Comparison of ENCODE assay signal across 1 cellular context in the genomic region with DNA sequence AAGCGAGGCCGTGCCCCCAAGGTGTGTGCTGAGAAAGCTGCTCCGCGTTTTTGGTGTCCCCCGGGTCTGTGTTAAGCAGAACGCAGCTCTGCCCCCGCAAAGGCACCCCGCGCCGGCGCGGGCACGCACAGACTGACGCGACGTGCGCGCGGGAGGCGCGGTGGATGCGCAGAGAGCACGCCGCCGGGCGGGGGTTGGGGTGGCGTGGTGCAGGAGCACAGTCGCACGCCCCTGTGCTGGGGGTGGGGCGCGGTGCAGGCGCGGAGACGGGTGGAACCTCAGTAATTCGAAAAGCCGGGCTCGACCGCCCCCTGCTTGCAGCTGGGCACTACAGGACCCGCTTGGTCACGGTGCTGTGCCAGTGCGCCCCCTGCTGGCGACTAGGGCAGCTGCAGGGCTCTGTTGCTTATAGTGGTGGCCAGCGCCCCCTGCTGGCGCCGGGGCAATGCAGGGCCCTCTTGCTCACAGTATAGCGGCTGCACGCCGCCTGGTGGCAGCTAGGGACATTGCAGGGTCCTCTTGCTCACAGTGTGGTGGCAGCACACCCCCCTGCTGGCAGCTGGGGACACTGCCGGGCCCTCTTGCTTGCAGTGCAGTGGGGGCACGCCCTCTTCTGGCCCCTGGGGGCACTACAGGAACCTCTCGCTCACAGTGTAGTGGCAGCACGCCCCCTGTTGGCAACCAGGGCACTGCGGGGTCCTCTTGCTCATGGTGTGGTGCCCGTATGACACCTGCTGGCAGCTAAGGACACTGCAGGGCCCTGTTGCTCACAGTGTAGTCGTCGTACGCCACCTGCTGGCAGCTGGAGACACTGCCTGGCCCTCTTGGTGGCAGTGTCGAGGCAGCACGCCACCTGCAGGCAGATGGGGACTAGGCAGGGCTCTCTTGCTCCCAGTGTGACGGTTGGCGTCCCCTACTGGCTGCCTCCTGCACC.
TF ChIP-seq lines count a peak whose summit lies in the region.
"Not testable (repeated sequence)": the region's sequence is repeated elsewhere in the genome, so short reads cannot be mapped to it uniquely, and the experiment has no call there.

No MANE protein-coding gene starts in this region.

TF ChIP-seq in K562, 482 proteins besides CTCF, POLR2A, EP300 and RAD21 (continued from another document and continues in another):
- TF ChIP-seq ATF1 (CRISPR knock-in tag; IDR thresholded peaks at IDR 0.05); CREB1 (IDR thresholded peaks at IDR 0.05); NR4A1 (CRISPR knock-in tag; IDR thresholded peaks at IDR 0.05): not testable (repeated sequence)
- TF ChIP-seq ATF1 (tag; IDR thresholded peaks at IDR 0.05) (peak; percentile 56), THRAP3 (IDR thresholded peaks at IDR 0.05; ENCODE audit: borderline replicate concordance) (0 out of 2 replicates have a peak, but pooled peaks have one; percentile 55), GATAD2B (IDR thresholded peaks at IDR 0.05; ENCODE audit: borderline replicate concordance) (0 out of 2 replicates have a peak, but pooled peaks have one; percentile 37), CREB1 (CRISPR knock-in tag; IDR thresholded peaks at IDR 0.05) (0 out of 2 replicates have a peak, but pooled peaks have one; percentile 36), CXXC5 (CRISPR knock-in tag; IDR thresholded peaks at IDR 0.05) (peak; percentile 36; the same call in 1 of the 2 replicates), CC2D1A (IDR thresholded peaks at IDR 0.05) (peak; percentile 87), CBX3 (IDR thresholded peaks at IDR 0.05; ENCODE audit: borderline replicate concordance in 1 of 2, low read length in 2 of 2) (peak in 1 of 2 experiments; percentile 49; a peak in 2 of 3 replicates), LCOR (CRISPR knock-in tag; IDR thresholded peaks at IDR 0.05) (peak; percentile 61; the same call in 1 of the 2 replicates), YY1 (IDR thresholded peaks at IDR 0.05; ENCODE audit: borderline replicate concordance in 1 of 3, control insufficient read depth in 1 of 3, extremely low read depth in 1 of 3, insufficient read depth in 3 of 3, insufficient read length in 1 of 3, insufficient replicate concordance in 2 of 3, low read depth in 1 of 3, low read length in 2 of 3) (peak in 1 of 3 experiments; percentile 20), SMC3 (conservative IDR thresholded peaks at IDR 0.05; ENCODE audit: insufficient read depth, low read depth, low read length) (peak; percentile 67), HMGXB4 (CRISPR knock-in tag; IDR thresholded peaks at IDR 0.05) (peak; percentile 76; the same call in 1 of the 2 replicates), CBX1 (IDR thresholded peaks at IDR 0.05; ENCODE audit: low read depth) (peak; percentile 73), ZBTB33 (CRISPR knock-in tag; IDR thresholded peaks at IDR 0.05) (peak; percentile 100), CHAMP1 (IDR thresholded peaks at IDR 0.05) (peak; percentile 81), ATF7 (IDR thresholded peaks at IDR 0.05) (peak; percentile 82; the same call in 1 of the 2 replicates), GABPB1 (CRISPR knock-in tag; IDR thresholded peaks at IDR 0.05) (peak; percentile 71; the same call in 1 of the 2 replicates), DACH1 (IDR thresholded peaks at IDR 0.05; ENCODE audit: partially characterized antibody) (peak; percentile 21), RBM14 (IDR thresholded peaks at IDR 0.05; ENCODE audit: borderline replicate concordance, insufficient read depth, low read depth, low read length) (peak; percentile 73; the same call in 1 of the 2 replicates), FOXK1 (CRISPR knock-in tag; IDR thresholded peaks at IDR 0.05; ENCODE audit: borderline replicate concordance) (0 out of 2 replicates have a peak, but pooled peaks have one; percentile 22), NFIC (IDR thresholded peaks at IDR 0.05) (0 out of 2 replicates have a peak, but pooled peaks have one; percentile 5), ZBTB40 (IDR thresholded peaks at IDR 0.05) (0 out of 2 replicates have a peak, but pooled peaks have one; percentile 32), ZBTB40 (CRISPR knock-in tag; IDR thresholded peaks at IDR 0.05) (peak; percentile 44; the same call in 1 of the 2 replicates), NR4A1 (tag; IDR thresholded peaks at IDR 0.05) (0 out of 2 replicates have a peak, but pooled peaks have one; percentile 53), KLF13 (tag; IDR thresholded peaks at IDR 0.05; ENCODE audit: borderline replicate concordance, low read depth) (0 out of 2 replicates have a peak, but pooled peaks have one; percentile 28), TRIM28 (IDR thresholded peaks at IDR 0.05) (peak; percentile 76; the same call in 1 of the 2 replicates)
- TF ChIP-seq, protein P1, sequence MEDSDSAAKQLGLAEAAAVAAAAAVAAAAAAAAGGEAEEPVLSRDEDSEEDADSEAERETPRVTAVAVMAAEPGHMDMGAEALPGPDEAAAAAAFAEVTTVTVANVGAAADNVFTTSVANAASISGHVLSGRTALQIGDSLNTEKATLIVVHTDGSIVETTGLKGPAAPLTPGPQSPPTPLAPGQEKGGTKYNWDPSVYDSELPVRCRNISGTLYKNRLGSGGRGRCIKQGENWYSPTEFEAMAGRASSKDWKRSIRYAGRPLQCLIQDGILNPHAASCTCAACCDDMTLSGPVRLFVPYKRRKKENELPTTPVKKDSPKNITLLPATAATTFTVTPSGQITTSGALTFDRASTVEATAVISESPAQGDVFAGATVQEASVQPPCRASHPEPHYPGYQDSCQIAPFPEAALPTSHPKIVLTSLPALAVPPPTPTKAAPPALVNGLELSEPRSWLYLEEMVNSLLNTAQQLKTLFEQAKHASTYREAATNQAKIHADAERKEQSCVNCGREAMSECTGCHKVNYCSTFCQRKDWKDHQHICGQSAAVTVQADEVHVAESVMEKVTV (CRISPR knock-in tag; IDR thresholded peaks at IDR 0.05): peak; percentile 81; the same call in 1 of the 2 replicates
- TF ChIP-seq, protein P2, sequence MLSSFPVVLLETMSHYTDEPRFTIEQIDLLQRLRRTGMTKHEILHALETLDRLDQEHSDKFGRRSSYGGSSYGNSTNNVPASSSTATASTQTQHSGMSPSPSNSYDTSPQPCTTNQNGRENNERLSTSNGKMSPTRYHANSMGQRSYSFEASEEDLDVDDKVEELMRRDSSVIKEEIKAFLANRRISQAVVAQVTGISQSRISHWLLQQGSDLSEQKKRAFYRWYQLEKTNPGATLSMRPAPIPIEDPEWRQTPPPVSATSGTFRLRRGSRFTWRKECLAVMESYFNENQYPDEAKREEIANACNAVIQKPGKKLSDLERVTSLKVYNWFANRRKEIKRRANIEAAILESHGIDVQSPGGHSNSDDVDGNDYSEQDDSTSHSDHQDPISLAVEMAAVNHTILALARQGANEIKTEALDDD (IDR thresholded peaks at IDR 0.05): 0 out of 2 replicates have a peak, but pooled peaks have one; percentile 21
- TF ChIP-seq, protein P3, sequence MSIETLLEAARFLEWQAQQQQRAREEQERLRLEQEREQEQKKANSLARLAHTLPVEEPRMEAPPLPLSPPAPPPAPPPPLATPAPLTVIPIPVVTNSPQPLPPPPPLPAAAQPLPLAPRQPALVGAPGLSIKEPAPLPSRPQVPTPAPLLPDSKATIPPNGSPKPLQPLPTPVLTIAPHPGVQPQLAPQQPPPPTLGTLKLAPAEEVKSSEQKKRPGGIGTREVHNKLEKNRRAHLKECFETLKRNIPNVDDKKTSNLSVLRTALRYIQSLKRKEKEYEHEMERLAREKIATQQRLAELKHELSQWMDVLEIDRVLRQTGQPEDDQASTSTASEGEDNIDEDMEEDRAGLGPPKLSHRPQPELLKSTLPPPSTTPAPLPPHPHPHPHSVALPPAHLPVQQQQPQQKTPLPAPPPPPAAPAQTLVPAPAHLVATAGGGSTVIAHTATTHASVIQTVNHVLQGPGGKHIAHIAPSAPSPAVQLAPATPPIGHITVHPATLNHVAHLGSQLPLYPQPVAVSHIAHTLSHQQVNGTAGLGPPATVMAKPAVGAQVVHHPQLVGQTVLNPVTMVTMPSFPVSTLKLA (conservative IDR thresholded peaks at IDR 0.05): peak in 1 of 2 experiments; percentile 39; a peak in 1 of 4 replicates
